ENCODE assay signal across 14 cellular contexts in the genomic region with DNA sequence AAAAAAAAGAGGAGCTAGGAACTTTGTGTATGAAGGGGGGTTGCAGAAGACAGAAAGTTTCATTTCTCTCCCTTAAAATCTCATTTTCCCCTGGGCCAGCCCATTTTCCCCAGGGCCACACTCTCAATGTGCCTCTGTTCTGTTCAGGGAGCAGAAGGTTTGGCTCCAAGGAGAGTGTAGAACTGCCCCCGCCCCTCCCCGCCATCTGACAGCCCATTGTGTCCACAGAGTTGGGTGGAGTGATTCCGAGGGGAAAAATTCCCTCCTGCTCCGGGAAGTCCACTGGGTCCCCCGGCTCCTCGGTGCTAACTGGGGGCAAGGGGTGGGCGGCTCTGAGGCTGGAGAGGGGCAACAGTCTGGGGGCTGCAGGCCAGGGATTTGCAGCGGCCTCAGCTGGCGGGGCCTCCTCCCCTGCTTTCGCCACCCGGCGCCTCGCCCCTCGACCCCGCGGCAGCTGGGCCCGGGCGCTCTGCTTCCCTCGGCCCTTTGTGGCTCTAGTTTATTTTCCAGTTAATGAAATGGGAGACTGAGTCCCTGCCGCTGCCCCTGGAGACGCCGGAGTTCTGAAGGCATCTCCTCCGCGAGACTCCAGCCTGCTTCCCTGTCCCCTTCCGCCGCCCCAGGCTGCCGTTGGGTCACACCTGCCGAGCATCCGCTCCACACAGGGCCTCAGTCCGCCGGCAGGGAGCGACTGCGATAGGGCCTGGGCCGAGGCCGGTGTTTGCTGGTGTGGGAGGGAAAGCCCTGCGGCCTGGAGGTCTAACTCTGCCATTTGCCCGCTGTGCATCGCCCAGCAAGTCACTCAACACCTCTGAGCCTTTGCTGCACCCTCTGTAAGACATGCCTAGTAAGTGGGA. TPM values are rescaled to one million over a fixed set of nuclear protein-coding genes. Genes with fewer than 3 reads are reported as not detected.
DNase-seq lines count a peak whose midpoint lies in the region; ATAC-seq, FAIRE-seq and TF ChIP-seq lines count a peak whose summit lies in the region.
"Had no signal": no experiment of that assay in that cellular context is flagged by ENCODE, and none has a peak within 500 bp of the region (broad histone marks: within the 10 kb centered on the region; RNA-seq: fewer than 3 reads in every experiment).

No MANE protein-coding gene starts in this region.

- peak overlapping the region in 2 of 4 experiments; percentile 2 to 41; a peak in 3 of 8 replicates for H3K4me3 ChIP-seq in H1 (ENCODE audit: extremely low read depth in 1 of 4, insufficient read depth in 2 of 4, low read depth in 3 of 4, low read length in 4 of 4)
- H3K4me3 ChIP-seq in HepG2 (replicated peaks in 1 of 3; ENCODE audit: insufficient read depth in 1 of 3, low read depth in 2 of 3, low read length in 3 of 3) = no peak overlapping the region
- H3K4me3 ChIP-seq in thoracic aorta = peak overlapping the region; percentile 34

- peak overlapping the region; percentile 87 for H4K8ac ChIP-seq in H1 (ENCODE audit: extremely low read depth, insufficient read depth, low read length)

- ATAC-seq in HepG2 (peak; percentile 38; the same call in 2 of the 3 replicates), thoracic aorta (ENCODE audit: insufficient number of reproducible peaks, low FRiP score, low read depth) (no peak), HG02588 (IDR thresholded peaks at IDR 0.05; ENCODE audit: unreplicated experiment) (no peak)
- ATAC-seq: stimulated activated naive CD8-positive, alpha-beta T cell treated with anti-CD3 and anti-CD28 coated beads, Interleukin-15, amount 100 ng/mL, for 72 hours had no signal

- no peak overlapping the region for H3K14ac ChIP-seq in H1 (ENCODE audit: insufficient read length)

- H4K91ac ChIP-seq in H1 (replicated peaks; ENCODE audit: insufficient read length, low read length) = peak overlapping the region; percentile 18

- in situ Hi-C loops in HepG2 (cut with HindIII; ENCODE audit: extremely low pct_ligation_motif_present, low pct_unique_long_range_greater_than_20kb) = no loop called here

- no peak overlapping the region for H2BK20ac ChIP-seq in H1 (ENCODE audit: low read length)

- H3K4me2 ChIP-seq in H1 (ENCODE audit: insufficient read depth in 1 of 2, low read depth in 2 of 2, low read length in 2 of 2) (peak overlapping the region; percentile 14 to 46; a peak in 2 of 4 replicates), HepG2 (ENCODE audit: low read depth, low read length) (no peak overlapping the region)

- H3K79me1 ChIP-seq in H1 (ENCODE audit: low read depth, low read length) = no peaks in the 10 kb centered on the region

- H3K27me3 ChIP-seq in H1 (replicated peaks in 1 of 4; ENCODE audit: control insufficient read depth in 3 of 4, extremely low read depth in 1 of 4, insufficient read depth in 3 of 4, low read length in 3 of 4) (no peaks in the 10 kb centered on the region), HepG2 (ENCODE audit: control insufficient read depth in 1 of 2, insufficient read depth in 2 of 2, low read length in 2 of 2) (no peaks in the 10 kb centered on the region), thoracic aorta (replicated peaks; ENCODE audit: insufficient read depth) (peaks cover 8% of the 10 kb centered on the region)

- no peak overlapping the region for H3K9ac ChIP-seq in H1 (replicated peaks in 1 of 4; ENCODE audit: extremely low read depth in 1 of 4, low read depth in 3 of 4, low read length in 3 of 4)
- no peak overlapping the region for H3K9ac ChIP-seq in HepG2 (ENCODE audit: insufficient read depth, low read depth, low read length)

- H3K18ac ChIP-seq in H1 (ENCODE audit: extremely low read depth, low read length) = no peak overlapping the region; the same call in 1 of the 2 replicates

- TF ChIP-seq EP300 in H1 (IDR thresholded peaks at IDR 0.05; ENCODE audit: borderline replicate concordance in 1 of 2, low read depth in 2 of 2, low read length in 2 of 2) (no peak), HepG2 (IDR thresholded peaks at IDR 0.05; ENCODE audit: low read depth in 2 of 2, low read length in 2 of 2) (no peak), HepG2 (CRISPR knock-in tag; IDR thresholded peaks at IDR 0.05; ENCODE audit: borderline replicate concordance) (no peak)

- TF ChIP-seq RAD21 in H1 (IDR thresholded peaks at IDR 0.05 in 1 of 2, conservative IDR thresholded peaks at IDR 0.05 in 1 of 2; ENCODE audit: low read depth in 2 of 2, low read length in 2 of 2) = peak; percentile 22 to 40; a peak in 3 of 4 replicates
- no peak for TF ChIP-seq RAD21 in HepG2 (CRISPR knock-in tag; IDR thresholded peaks at IDR 0.05)

- DNase-seq in NCI-H82 (lab: John Stamatoyannopoulos, UW) (peak; percentile 28), NCI-H82 treated with DMSO at 0.1 percent for 48 hours (lab: John Stamatoyannopoulos, UW; ENCODE audit: unreplicated experiment) (no peak), H1 (ENCODE audit: low read depth in 1 of 2, low spot score in 2 of 2) (peak in 1 of 2 experiments; percentile 83), HepG2 (ENCODE audit: low spot score) (no peak), thoracic aorta (ENCODE audit: low spot score) (no peak), midbrain (lab: John Stamatoyannopoulos, UW) (no peak), SKM-1 treated with dmso at 0.1 percent for 144 hours (lab: John Stamatoyannopoulos, UW; ENCODE audit: unreplicated experiment) (no peak)
- DNase-seq: activated naive CD4-positive, alpha-beta T cell treated with Interleukin-2 at 50 U/mL for 16 hours; DND-41; NCI-H1436 treated with DMSO at 0.1 percent for 48 hours; stimulated activated naive CD8-positive, alpha-beta T cell treated with anti-CD3 and anti-CD28 coated beads, Interleukin-15, amount 100 ng/mL, for 72 hours had no signal

- no peak overlapping the region for H2AK5ac ChIP-seq in H1 (ENCODE audit: low read depth, low read length)

- no peak overlapping the region for H4K5ac ChIP-seq in H1 (ENCODE audit: insufficient read length, low read depth, low read length)

- H3K23ac ChIP-seq in H1 (ENCODE audit: insufficient read length) = no peak overlapping the region

- H2BK15ac ChIP-seq in H1 (ENCODE audit: low read length) = no peak overlapping the region

- no peak overlapping the region for H3K56ac ChIP-seq in H1 (replicated peaks; ENCODE audit: insufficient read length, low read depth, low read length)

- no peak overlapping the region; the same call in 1 of the 2 replicates for H2BK5ac ChIP-seq in H1 (ENCODE audit: low read depth, low read length)

- intact Hi-C loops in HepG2 (cut with micrococcal nuclease; ENCODE audit: unreplicated experiment) = no loop called here

- peak overlapping the region; percentile 44 for H2AFZ ChIP-seq in H1 (ENCODE audit: low read length)
- H2AFZ ChIP-seq in HepG2 (ENCODE audit: low read length) = no peak overlapping the region

- peak; percentile 23 to 39 (median 36); a peak in 3 of 4 replicates for TF ChIP-seq CTCF in H1 (IDR thresholded peaks at IDR 0.05; ENCODE audit: control extremely low read depth in 1 of 3, insufficient read depth in 1 of 3, low read depth in 1 of 3, low read length in 3 of 3)
- no peak for TF ChIP-seq CTCF in HepG2 (CRISPR knock-in tag; IDR thresholded peaks at IDR 0.05)
- no peak for TF ChIP-seq CTCF in thoracic aorta (IDR thresholded peaks at IDR 0.05)

- FAIRE-seq in H1 (lab: Jason Lieb, UNC) (no peak), HepG2 (lab: Jason Lieb, UNC) (no peak)
- FAIRE-seq: endometrium, GM18507 had no signal

- H3K36me3 ChIP-seq in H1 (ENCODE audit: control insufficient read depth in 2 of 4, insufficient read depth in 4 of 4, low read length in 3 of 4) = no peaks in the 10 kb centered on the region
- no peaks in the 10 kb centered on the region for H3K36me3 ChIP-seq in HepG2 (replicated peaks in 1 of 2; ENCODE audit: control insufficient read depth in 1 of 2, insufficient read depth in 2 of 2, low read length in 2 of 2)
- H3K36me3 ChIP-seq in thoracic aorta = no peaks in the 10 kb centered on the region

- H3K4me1 ChIP-seq in H1 (replicated peaks in 1 of 4; ENCODE audit: control insufficient read depth in 3 of 4, insufficient read depth in 4 of 4, low read length in 3 of 4) (peaks cover 1 to 8% (median 5%) of the 10 kb centered on the region in 4 experiments; a peak in 3 of 7 replicates), HepG2 (ENCODE audit: insufficient read depth, low read length) (no peaks in the 10 kb centered on the region), thoracic aorta (ENCODE audit: control insufficient read depth in 1 of 2, low read depth in 2 of 2) (peaks cover 0 to 6% of the 10 kb centered on the region in 2 donors)

- no peaks in the 10 kb centered on the region for H4K20me1 ChIP-seq in H1 (replicated peaks in 1 of 2; ENCODE audit: control insufficient read depth in 1 of 2, insufficient read depth in 2 of 2, low read length in 2 of 2)
- H4K20me1 ChIP-seq in HepG2 (ENCODE audit: insufficient read depth, low read length) = no peaks in the 10 kb centered on the region

- TF ChIP-seq POLR2A in H1 (IDR thresholded peaks at IDR 0.05; ENCODE audit: control extremely low read depth in 1 of 2, low read depth in 2 of 2, low read length in 2 of 2) (no peak), HepG2 (IDR thresholded peaks at IDR 0.05; ENCODE audit: insufficient read depth in 1 of 2, low read depth in 2 of 2, low read length in 2 of 2) (no peak)

- no peak overlapping the region for H2BK120ac ChIP-seq in H1 (replicated peaks; ENCODE audit: low read depth, low read length)

- POLR2A ChIA-PET in H1 (lab: Charles Lee; ENCODE audit: partially characterized antibody) (interaction anchor here (0.6 to 1.1 kb wide), 4 partner anchors 11 to 140 kb away, joined by 3 to 5 read pairs (median 4); no protein-coding TSS in a partner anchor), HepG2 (lab: Yijun Ruan, JAX) (no interaction called here)

- no peaks in the 10 kb centered on the region for H3K9me3 ChIP-seq in H1 (ENCODE audit: insufficient read depth in 2 of 2, low read depth in 1 of 2, low read length in 1 of 2)
- H3K9me3 ChIP-seq in HepG2 (ENCODE audit: low read length) = no peaks in the 10 kb centered on the region
- H3K9me3 ChIP-seq in thoracic aorta = no peaks in the 10 kb centered on the region

- WGBS in H1 (ENCODE audit: extremely low coverage in 1 of 2, insufficient coverage in 1 of 2, insufficient read length in 1 of 2, insufficient replicate concordance in 2 of 2, low coverage in 1 of 2, low lambda C conversion rate in 2 of 2, missing lambda C conversion rate in 1 of 2), 2 experiments = 42% methylated on average over 30 of the region's 38 CpGs; no CpG with 5 or more reads in 1 of the 2 experiments
- 55% methylated on average over 20 of the region's 38 CpGs for WGBS in HepG2 (ENCODE audit: low lambda C conversion rate)

- no TSS peak for BruUV-seq in HepG2 (replicated peaks; lab: Mats Ljungman, UMichigan)

- H2BK12ac ChIP-seq in H1 (ENCODE audit: low read depth, low read length) = peak overlapping the region; percentile 3; the same call in 1 of the 2 replicates

- H3K79me2 ChIP-seq in H1 (ENCODE audit: control insufficient read depth in 1 of 2, insufficient read depth in 2 of 2, low read length in 2 of 2) (no peaks in the 10 kb centered on the region), HepG2 (ENCODE audit: insufficient read depth, low read length) (no peaks in the 10 kb centered on the region)

- H3K4ac ChIP-seq in H1 (replicated peaks; ENCODE audit: insufficient read length, low read depth, low read length) = no peak overlapping the region

- CTCF ChIA-PET in H1 (lab: Charles Lee; ENCODE audit: partially characterized antibody) = interaction anchor here (0.6 to 53.4 kb wide), 9 partner anchors 6 to 130 kb away, joined by 3 to 2918 read pairs (median 10); partner anchors contain the start of gene KIRREL1
- CTCF ChIA-PET in HepG2 (lab: Yijun Ruan, JAX; ENCODE audit: low intra/inter-chr PET ratio, low total read pairs) = no interaction called here

- H3K23me2 ChIP-seq in H1 (ENCODE audit: low read depth, low read length) = no peaks in the 10 kb centered on the region

- H3K27ac ChIP-seq in H1 (ENCODE audit: low read depth, low read length) = no peak overlapping the region
- H3K27ac ChIP-seq in HepG2 (ENCODE audit: extremely low read length, insufficient read depth, low read length) = no peak overlapping the region
- no peak overlapping the region for H3K27ac ChIP-seq in thoracic aorta

RNA-seq across cellular contexts. Expression of gene KIRREL1, which starts 14.7 kb away (rescaled TPM):
- 39.0 and 41.8 TPM in 2 replicates for total RNA-seq in H1 (2021; fragmentation: NEBNext Ultra II Directional; extraction: Animal tissue kit (Norgen Biotek cat#: 25700))
- polyA plus RNA-seq in H1 (2011; rRNA removed) (14.2 and 22.9 TPM in 2 replicates), HepG2 (2011; rRNA removed) (0.01 and 0.03 TPM in 2 replicates)
- 12.9 TPM for polyA plus RNA-seq in H1 (2011; cell fraction: cytosol; rRNA removed)
- 36.8 TPM for polyA plus RNA-seq in H1 (2011; cell fraction: nucleus; rRNA removed)
- 19.9 to 26.0 TPM (median 24.2 TPM) in 4 replicates for polyA plus RNA-seq in H1 (2012, experiment 1 of 2)
- polyA plus RNA-seq in H1 (2012, experiment 2 of 2) = 13.6 TPM
- polyA plus RNA-seq in H1 (2013, experiment 1 of 2) = 25.7 TPM
- 28.4 TPM for polyA plus RNA-seq in H1 (2013, experiment 2 of 2)
- polyA minus RNA-seq in H1 (2011; rRNA and poly(A)+ RNA removed) = 27.1 and 34.3 TPM in 2 replicates
- polyA minus RNA-seq in H1 (2011; cell fraction: cytosol; rRNA and poly(A)+ RNA removed) = 19.2 TPM
- polyA minus RNA-seq in H1 (2011; cell fraction: nucleus; rRNA and poly(A)+ RNA removed) = 21.7 TPM
- total RNA-seq in HepG2 (2016; rRNA removed; fragmentation: Illumina TruSeq; extraction: Trizol) (0.02 TPM in 1 of 2 replicates, not detected in the other), thoracic aorta (100 to 1,000 TPM; 111 to 136 TPM)
- total RNA-seq in HepG2 (2016; cell fraction: cytosol; rRNA removed; fragmentation: Illumina TruSeq; extraction: Trizol; ENCODE audit: low read depth) = not detected in 2 replicates
- 0.02 TPM in 1 of 2 replicates, not detected in the other for total RNA-seq in HepG2 (2016; cell fraction: insoluble cytoplasmic fraction; rRNA removed; fragmentation: Illumina TruSeq; extraction: Trizol)
- total RNA-seq in HepG2 (2016; cell fraction: membrane; rRNA removed; fragmentation: Illumina TruSeq; extraction: Trizol) = not detected in 2 replicates
- total RNA-seq in HepG2 (2016; cell fraction: nucleus; rRNA removed; fragmentation: Illumina TruSeq; extraction: Trizol) = 0.06 TPM in 1 of 2 replicates, not detected in the other
- polyA plus RNA-seq in HepG2 (2011; cell fraction: cytosol; rRNA removed) = 0.01 and 0.03 TPM in 2 replicates
- 0.03 and 0.07 TPM in 2 replicates for polyA plus RNA-seq in HepG2 (2011; cell fraction: nucleus; rRNA removed)
- 0.04 TPM in 1 of 2 replicates, not detected in the other for polyA plus RNA-seq in HepG2 (2012)
- polyA plus RNA-seq in HepG2 (2016; cell fraction: cytosol; fragmentation: Illumina TruSeq; extraction: Trizol; ENCODE audit: low read depth) = not detected in 2 replicates
- polyA plus RNA-seq in HepG2 (2016; cell fraction: insoluble cytoplasmic fraction; fragmentation: Illumina TruSeq; extraction: Trizol; ENCODE audit: low read depth) = 0.03 TPM in 1 of 2 replicates, not detected in the other
- not detected in 2 replicates for polyA plus RNA-seq in HepG2 (2016; cell fraction: membrane; fragmentation: Illumina TruSeq; extraction: Trizol; ENCODE audit: low read depth)
- not detected in 2 replicates for polyA plus RNA-seq in HepG2 (2016; cell fraction: nucleus; fragmentation: Illumina TruSeq; extraction: Trizol; ENCODE audit: insufficient read depth, low read depth)
- polyA minus RNA-seq in HepG2 (2011; rRNA and poly(A)+ RNA removed; ENCODE audit: low replicate concordance) = 30.8 TPM in 1 of 2 replicates, not detected in the other
- 0.30 TPM in 1 of 2 replicates, not detected in the other for polyA minus RNA-seq in HepG2 (2011; cell fraction: cytosol; rRNA and poly(A)+ RNA removed)
- not detected in 2 replicates for polyA minus RNA-seq in HepG2 (2011; cell fraction: nucleus; rRNA and poly(A)+ RNA removed)

Comparison
In these comparisons a context has a peak if more than half of its experiments do, and no peak if none do; other contexts are left out.
1. CTCF ChIP-seq: peak in H1 (3 of 3); none in HepG2 (single experiment) and thoracic aorta (single experiment).
2. RNA of gene KIRREL1, which starts 14.7 kb away (total RNA-seq): 111 to 136 TPM in thoracic aorta and 39.0 to 41.8 TPM in H1; 0.02 to 0.06 TPM in HepG2; every median in the first group is over 10 times any median in the second.